Comparison of ENCODE assay signal across 9 cellular contexts in the genomic region with DNA sequence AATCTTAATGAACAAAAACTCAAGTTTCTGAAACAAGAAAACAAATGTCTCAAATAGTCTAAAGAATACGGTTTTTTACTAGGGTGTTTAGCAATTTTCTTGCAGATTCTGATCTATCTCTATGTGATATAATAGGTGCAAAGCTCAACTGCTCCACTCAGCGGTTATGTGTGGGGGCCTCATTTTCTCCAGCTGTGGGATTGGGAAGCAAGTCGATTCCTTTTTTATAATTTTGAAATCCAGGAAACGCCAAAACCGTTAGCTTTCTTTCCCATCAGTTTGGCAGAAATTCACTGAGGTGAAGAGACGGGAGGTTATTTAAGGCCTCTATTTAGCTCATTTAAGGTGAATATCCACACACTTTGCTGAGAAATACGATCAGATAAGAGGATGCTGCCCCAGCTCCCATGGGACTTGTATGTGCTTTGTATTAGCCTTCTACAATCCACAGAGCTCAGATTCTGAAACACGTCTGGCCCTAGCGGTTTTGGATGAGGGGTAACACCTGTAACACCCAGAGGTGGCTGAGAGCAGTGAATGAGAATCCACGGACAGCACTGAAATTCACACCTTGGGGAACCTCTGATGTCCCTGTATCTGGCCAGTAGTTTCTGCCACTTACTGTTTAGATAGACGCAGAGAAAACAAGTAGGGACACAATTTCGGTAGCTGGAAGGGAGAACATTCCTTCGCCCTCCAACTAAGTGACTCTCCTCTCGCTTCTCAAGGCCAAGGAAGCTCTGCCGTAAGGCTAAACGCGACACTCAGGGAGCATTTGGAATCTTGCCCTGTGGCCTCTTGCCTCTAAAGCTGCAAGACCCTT. TPM values are rescaled to one million over a fixed set of nuclear protein-coding genes. Genes with fewer than 3 reads are reported as not detected.
DNase-seq lines count a peak whose midpoint lies in the region; ATAC-seq, FAIRE-seq and TF ChIP-seq lines count a peak whose summit lies in the region.
"Had no signal": no experiment of that assay in that cellular context is flagged by ENCODE, and none has a peak within 500 bp of the region (broad histone marks: within the 10 kb centered on the region; RNA-seq: fewer than 3 reads in every experiment).

No MANE protein-coding gene starts in this region.

- TF ChIP-seq POLR2A in H1 (IDR thresholded peaks at IDR 0.05; ENCODE audit: control extremely low read depth in 1 of 2, low read depth in 2 of 2, low read length in 2 of 2), result no peak

- no peak overlapping the region for H3K27ac ChIP-seq in H1 (ENCODE audit: low read depth, low read length)
- H3K27ac ChIP-seq: KMS-11 had no signal

- H2AK5ac ChIP-seq in H1 (ENCODE audit: low read depth, low read length), result peak overlapping the region; percentile 10; the same call in 1 of the 2 replicates

- peak; percentile 4 to 43 (median 40) for TF ChIP-seq CTCF in H1 (IDR thresholded peaks at IDR 0.05; ENCODE audit: control extremely low read depth in 1 of 3, insufficient read depth in 1 of 3, low read depth in 1 of 3, low read length in 3 of 3)

- H3K14ac ChIP-seq in H1 (ENCODE audit: insufficient read length), result no peak overlapping the region

- H2BK5ac ChIP-seq in H1 (ENCODE audit: low read depth, low read length), result no peak overlapping the region

- peak overlapping the region; percentile 40; the same call in 1 of the 2 replicates for H2BK15ac ChIP-seq in H1 (ENCODE audit: low read length)

- no peak overlapping the region for H4K5ac ChIP-seq in H1 (ENCODE audit: insufficient read length, low read depth, low read length)

- no peaks in the 10 kb centered on the region for H3K23me2 ChIP-seq in H1 (ENCODE audit: low read depth, low read length)

- H3K56ac ChIP-seq in H1 (replicated peaks; ENCODE audit: insufficient read length, low read depth, low read length), result no peak overlapping the region

- H4K8ac ChIP-seq in H1 (ENCODE audit: extremely low read depth, insufficient read depth, low read length), result peak overlapping the region; percentile 51; the same call in 1 of the 2 replicates

- in situ Hi-C loops in G401 (cut with HindIII; ENCODE audit: low sequenced_read_pairs), result loop anchor here (5.0 kb wide), 1 partner anchor 56 kb away; a partner anchor contains a TSS

- peak; percentile 40 for DNase-seq in G401 (ENCODE audit: low spot score)
- DNase-seq in NCI-H446 treated with DMSO at 0.1 percent for 48 hours (lab: John Stamatoyannopoulos, UW), result peak; percentile 22
- no peak for DNase-seq in H1 (ENCODE audit: low read depth in 1 of 2, low spot score in 2 of 2)
- peak; percentile 73 for DNase-seq in putamen (ENCODE audit: low spot score)
- no peak for DNase-seq in NCI-H146 treated with DMSO at 0.1 percent for 48 hours (lab: John Stamatoyannopoulos, UW; ENCODE audit: unreplicated experiment)
- DNase-seq in NAMALWA (ENCODE audit: low spot score), result no peak
- DNase-seq in iPS-NIHi11 (ENCODE audit: low spot score), result no peak

- TF ChIP-seq EP300 in H1 (IDR thresholded peaks at IDR 0.05; ENCODE audit: borderline replicate concordance in 1 of 2, low read depth in 2 of 2, low read length in 2 of 2), result no peak

- POLR2A ChIA-PET in H1 (lab: Charles Lee; ENCODE audit: partially characterized antibody), result interaction anchor here (0.7 to 1.1 kb wide), 3 partner anchors 9 to 144 kb away, joined by 3 read pairs; a partner anchor contains a TSS

- 0 out of 2 replicates have a peak overlapping the region, but pooled peaks have one; percentile 34 for H2BK20ac ChIP-seq in H1 (ENCODE audit: low read length)

- H3K18ac ChIP-seq in H1 (ENCODE audit: extremely low read depth, low read length), result no peak overlapping the region; the same call in 1 of the 2 replicates

- no peak overlapping the region for H2BK12ac ChIP-seq in H1 (ENCODE audit: low read depth, low read length)

- peaks cover 0 to 4% (median 3%) of the 10 kb centered on the region in 4 experiments; a peak in 4 of 7 replicates for H3K4me1 ChIP-seq in H1 (replicated peaks in 1 of 4; ENCODE audit: control insufficient read depth in 3 of 4, insufficient read depth in 4 of 4, low read length in 3 of 4)

- no peaks in the 10 kb centered on the region for H3K79me1 ChIP-seq in H1 (ENCODE audit: low read depth, low read length)

- CTCF ChIA-PET in H1 (lab: Charles Lee; ENCODE audit: partially characterized antibody), result interaction anchor here (0.6 to 7.8 kb wide), 20 partner anchors 9 to 431 kb away, joined by 3 to 68 read pairs (median 3); no protein-coding TSS in a partner anchor

- H3K23ac ChIP-seq in H1 (ENCODE audit: insufficient read length), result no peak overlapping the region

- no peaks in the 10 kb centered on the region for H3K79me2 ChIP-seq in H1 (ENCODE audit: control insufficient read depth in 1 of 2, insufficient read depth in 2 of 2, low read length in 2 of 2)

- no peak overlapping the region for H3K4ac ChIP-seq in H1 (replicated peaks; ENCODE audit: insufficient read length, low read depth, low read length)

- peak; percentile 57 to 62 for TF ChIP-seq RAD21 in H1 (IDR thresholded peaks at IDR 0.05 in 1 of 2, conservative IDR thresholded peaks at IDR 0.05 in 1 of 2; ENCODE audit: low read depth in 2 of 2, low read length in 2 of 2)

- 85% methylated on average over 17 of the region's 17 CpGs; no CpG with 5 or more reads in 1 of the 2 experiments for WGBS in H1 (ENCODE audit: extremely low coverage in 1 of 2, insufficient coverage in 1 of 2, insufficient read length in 1 of 2, insufficient replicate concordance in 2 of 2, low coverage in 1 of 2, low lambda C conversion rate in 2 of 2, missing lambda C conversion rate in 1 of 2), 2 experiments

- no peak overlapping the region for H3K4me3 ChIP-seq in H1 (ENCODE audit: extremely low read depth in 1 of 4, insufficient read depth in 2 of 4, low read depth in 3 of 4, low read length in 4 of 4)

- no peak overlapping the region for H3K4me2 ChIP-seq in H1 (ENCODE audit: insufficient read depth in 1 of 2, low read depth in 2 of 2, low read length in 2 of 2)
- H3K4me2 ChIP-seq: KMS-11 had no signal

- H2BK120ac ChIP-seq in H1 (replicated peaks; ENCODE audit: low read depth, low read length), result peak overlapping the region; percentile 5

- no peak for ATAC-seq in GM18520 (IDR thresholded peaks at IDR 0.05; ENCODE audit: unreplicated experiment)

- H3K36me3 ChIP-seq in H1 (ENCODE audit: control insufficient read depth in 2 of 4, insufficient read depth in 4 of 4, low read length in 3 of 4), result no peaks in the 10 kb centered on the region

- no peak for FAIRE-seq in H1 (lab: Jason Lieb, UNC)

- no peaks in the 10 kb centered on the region; a peak in 1 of 7 replicates for H3K27me3 ChIP-seq in H1 (replicated peaks in 1 of 4; ENCODE audit: control insufficient read depth in 3 of 4, extremely low read depth in 1 of 4, insufficient read depth in 3 of 4, low read length in 3 of 4)

- H3K9ac ChIP-seq in H1 (replicated peaks in 1 of 4; ENCODE audit: extremely low read depth in 1 of 4, low read depth in 3 of 4, low read length in 3 of 4), result no peak overlapping the region
- H3K9ac ChIP-seq: KMS-11 had no signal

- no peaks in the 10 kb centered on the region for H4K20me1 ChIP-seq in H1 (replicated peaks in 1 of 2; ENCODE audit: control insufficient read depth in 1 of 2, insufficient read depth in 2 of 2, low read length in 2 of 2)

- peak overlapping the region; percentile 74 for H2AFZ ChIP-seq in H1 (ENCODE audit: low read length)

- peak overlapping the region; percentile 31 for H4K91ac ChIP-seq in H1 (replicated peaks; ENCODE audit: insufficient read length, low read length)

- H3K9me3 ChIP-seq in H1 (ENCODE audit: insufficient read depth in 2 of 2, low read depth in 1 of 2, low read length in 1 of 2), result no peaks in the 10 kb centered on the region

RNA-seq across cellular contexts. Expression of a gene that starts 6.6 kb away (rescaled TPM):
- 20.7 and 32.2 TPM in 2 replicates for total RNA-seq in G401 (2014; rRNA removed; shearing (Covaris generic))
- 21.2 and 21.4 TPM in 2 replicates for total RNA-seq in H1 (2021; fragmentation: NEBNext Ultra II Directional; extraction: Animal tissue kit (Norgen Biotek cat#: 25700))
- 22.4 and 23.6 TPM in 2 replicates for polyA plus RNA-seq in H1 (2011; rRNA removed)
- polyA plus RNA-seq in H1 (2011; cell fraction: cytosol; rRNA removed), result 38.7 TPM
- 30.4 TPM for polyA plus RNA-seq in H1 (2011; cell fraction: nucleus; rRNA removed)
- polyA plus RNA-seq in H1 (2012, experiment 1 of 2), result 20.6 to 32.3 TPM (median 27.0 TPM) in 4 replicates
- polyA plus RNA-seq in H1 (2012, experiment 2 of 2), result 17.8 TPM
- 9.6 TPM for polyA plus RNA-seq in H1 (2013, experiment 1 of 2)
- polyA plus RNA-seq in H1 (2013, experiment 2 of 2), result 8.0 TPM
- polyA minus RNA-seq in H1 (2011; rRNA and poly(A)+ RNA removed), result 9.7 and 10.2 TPM in 2 replicates
- 10.0 TPM for polyA minus RNA-seq in H1 (2011; cell fraction: cytosol; rRNA and poly(A)+ RNA removed)
- 7.3 TPM for polyA minus RNA-seq in H1 (2011; cell fraction: nucleus; rRNA and poly(A)+ RNA removed)

RNA-seq across cellular contexts. Expression of a gene that starts 56.9 kb away (rescaled TPM):
- 30.0 and 43.3 TPM in 2 replicates for total RNA-seq in G401 (2014; rRNA removed; shearing (Covaris generic))
- 27.3 and 34.1 TPM in 2 replicates for total RNA-seq in H1 (2021; fragmentation: NEBNext Ultra II Directional; extraction: Animal tissue kit (Norgen Biotek cat#: 25700))
- 3.3 and 5.2 TPM in 2 replicates for polyA plus RNA-seq in H1 (2011; rRNA removed)
- polyA plus RNA-seq in H1 (2011; cell fraction: cytosol; rRNA removed), result 5.0 TPM
- 2.2 TPM for polyA plus RNA-seq in H1 (2011; cell fraction: nucleus; rRNA removed)
- polyA plus RNA-seq in H1 (2012, experiment 1 of 2), result 3.3 to 5.1 TPM (median 3.8 TPM) in 4 replicates
- 1.2 TPM for polyA plus RNA-seq in H1 (2012, experiment 2 of 2)
- polyA plus RNA-seq in H1 (2013, experiment 1 of 2), result 5.8 TPM
- 5.6 TPM for polyA plus RNA-seq in H1 (2013, experiment 2 of 2)
- 12.2 and 13.7 TPM in 2 replicates for polyA minus RNA-seq in H1 (2011; rRNA and poly(A)+ RNA removed)
- polyA minus RNA-seq in H1 (2011; cell fraction: cytosol; rRNA and poly(A)+ RNA removed), result 16.4 TPM
- 6.4 TPM for polyA minus RNA-seq in H1 (2011; cell fraction: nucleus; rRNA and poly(A)+ RNA removed)

Comparison
In these comparisons a context has a peak if more than half of its experiments do, and no peak if none do; other contexts are left out.
1. DNase-seq: peak in G401 (single experiment), NCI-H446 treated with DMSO at 0.1 percent for 48 hours (single experiment) and putamen (single experiment); none in H1 (0 of 2), NCI-H146 treated with DMSO at 0.1 percent for 48 hours (single experiment), NAMALWA (single experiment) and iPS-NIHi11 (single experiment).